In the genomic region with DNA sequence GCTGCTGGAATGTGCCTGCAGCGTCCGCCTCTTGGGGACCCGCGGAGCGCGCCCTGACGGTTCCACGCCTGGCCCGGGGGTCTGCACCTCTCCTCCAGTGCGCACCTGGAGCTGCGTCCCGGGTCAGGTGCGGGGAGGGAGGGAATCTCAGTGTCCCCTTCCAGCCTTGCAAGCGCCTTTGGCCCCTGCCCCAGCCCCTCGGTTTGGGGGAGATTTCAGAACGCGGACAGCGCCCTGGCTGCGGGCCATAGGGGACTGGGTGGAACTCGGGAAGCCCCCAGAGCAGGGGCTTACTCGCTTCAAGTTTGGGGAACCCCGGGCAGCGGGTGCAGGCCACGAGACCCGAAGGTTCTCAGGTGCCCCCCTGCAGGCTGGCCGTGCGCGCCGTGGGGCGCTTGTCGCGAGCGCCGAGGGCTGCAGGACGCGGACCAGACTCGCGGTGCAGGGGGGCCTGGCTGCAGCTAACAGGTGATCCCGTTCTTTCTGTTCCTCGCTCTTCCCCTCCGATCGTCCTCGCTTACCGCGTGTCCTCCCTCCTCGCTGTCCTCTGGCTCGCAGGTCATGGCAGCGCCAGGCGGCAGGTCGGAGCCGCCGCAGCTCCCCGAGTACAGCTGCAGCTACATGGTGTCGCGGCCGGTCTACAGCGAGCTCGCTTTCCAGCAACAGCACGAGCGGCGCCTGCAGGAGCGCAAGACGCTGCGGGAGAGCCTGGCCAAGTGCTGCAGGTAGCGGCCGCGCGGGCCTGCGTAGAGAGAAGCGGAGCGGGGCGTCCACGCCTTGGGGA, we compare ENCODE assay signal across 8 cellular contexts. TPM values are rescaled to one million over a fixed set of nuclear protein-coding genes. Genes with fewer than 3 reads are reported as not detected.
DNase-seq lines count a peak whose midpoint lies in the region; ATAC-seq and TF ChIP-seq lines count a peak whose summit lies in the region.

No MANE protein-coding gene starts in this region.

- H3K4me1 Mint-ChIP-seq in activated B cell treated with CpG ODN at 0.5 μM for 24 hours, result peaks cover 23% of the 10 kb centered on the region

- no TSS peak for BruUV-seq in A673 (replicated peaks; lab: Mats Ljungman, UMichigan)

- H3K27ac Mint-ChIP-seq in activated B cell treated with CpG ODN at 0.5 μM for 24 hours, result no peak overlapping the region

- peak; percentile 31; the same call in 1 of the 2 replicates for TF ChIP-seq CTCF in A673 (conservative IDR thresholded peaks at IDR 0.05; ENCODE audit: low read depth, low read length)
- no peak for TF ChIP-seq CTCF in activated B cell treated with CpG ODN at 0.5 μM for 24 hours (IDR thresholded peaks at IDR 0.05)
- TF ChIP-seq CTCF in coronary artery (IDR thresholded peaks at IDR 0.05), result no peak
- TF ChIP-seq CTCF in lower lobe of right lung (IDR thresholded peaks at IDR 0.05), result no peak

- H3K4me3 Mint-ChIP-seq in activated B cell treated with CpG ODN at 0.5 μM for 24 hours, result peak overlapping the region; percentile 88

- intact Hi-C loops in A673 (cut with micrococcal nuclease; ENCODE audit: unreplicated experiment), result no loop called here
- intact Hi-C loops in activated B cell treated with CpG ODN at 0.5 μM for 24 hours (cut with micrococcal nuclease), result loop anchor here (1.0 to 5.0 kb wide), 6 partner anchors 18 to 197 kb away; a partner anchor contains a TSS
- intact Hi-C loops in lower lobe of right lung (cut with DNase I), result no loop called here

- H3K36me3 Mint-ChIP-seq in activated B cell treated with CpG ODN at 0.5 μM for 24 hours (ENCODE audit: low read depth), result no peaks in the 10 kb centered on the region

- H3K4me1 ChIP-seq in A673 (ENCODE audit: insufficient read depth, low read length, poor library complexity, severe bottlenecking) (no peaks in the 10 kb centered on the region), lower lobe of right lung (peaks cover 16% of the 10 kb centered on the region)

- DNase-seq in A673 (ENCODE audit: low spot score) (peak; percentile 46), activated B cell treated with CpG ODN at 0.5 μM for 24 hours (peak; percentile 42), coronary artery (ENCODE audit: low spot score) (peak; percentile 75), lower lobe of right lung (peak; percentile 74), foreskin melanocyte (no peak)
- DNase-seq in stimulated activated CD8-positive, alpha-beta memory T cell treated with anti-CD3 and anti-CD28 coated beads, Interleukin-2, amount 100 ng/mL, for 48 hours (ENCODE audit: low read depth in 2 of 2), result peak; percentile 32

- H3K27ac ChIP-seq in A673 (ENCODE audit: low read depth, low read length, poor library complexity, severe bottlenecking), result no peak overlapping the region
- no peak overlapping the region for H3K27ac ChIP-seq in coronary artery
- H3K27ac ChIP-seq in lower lobe of right lung, result no peak overlapping the region

- no peaks in the 10 kb centered on the region for H3K9me3 ChIP-seq in A673 (ENCODE audit: low read depth, low read length, poor library complexity, severe bottlenecking)
- no peaks in the 10 kb centered on the region for H3K9me3 ChIP-seq in lower lobe of right lung

- H3K36me3 ChIP-seq in A673 (ENCODE audit: insufficient read depth, low read length, poor library complexity, severe bottlenecking) (no peaks in the 10 kb centered on the region), lower lobe of right lung (no peaks in the 10 kb centered on the region)

- CTCF ChIA-PET in A673 (lab: Charles Lee), result no interaction called here
- CTCF ChIA-PET in activated B cell treated with CpG ODN at 0.5 μM for 24 hours (lab: Charles Lee), result interaction anchor here (0.6 to 2.1 kb wide), 13 partner anchors 13 to 197 kb away, joined by 3 to 10 read pairs (median 4); a partner anchor contains a TSS

- H3K27me3 Mint-ChIP-seq in activated B cell treated with CpG ODN at 0.5 μM for 24 hours, result peaks cover 20% of the 10 kb centered on the region

- POLR2A ChIA-PET in A673 (lab: Charles Lee; ENCODE audit: low non-redundant PET), result interaction anchor here (0.6 kb wide), 1 partner anchor 369 kb away, joined by 3 read pairs; no protein-coding TSS in a partner anchor
- POLR2A ChIA-PET in activated B cell treated with CpG ODN at 0.5 μM for 24 hours (lab: Charles Lee), result interaction anchor here (0.5 to 2.9 kb wide), 4 partner anchors 23 to 511 kb away, joined by 3 to 32 read pairs (median 6); a partner anchor contains a TSS

- TF ChIP-seq RAD21 in Ishikawa (IDR thresholded peaks at IDR 0.05; ENCODE audit: low read depth), result peak; percentile 27; the same call in 1 of the 2 replicates

- H3K27me3 ChIP-seq in A673 (replicated peaks; ENCODE audit: insufficient read depth, low read depth, low read length, poor library complexity) (peaks cover 83% of the 10 kb centered on the region), lower lobe of right lung (ENCODE audit: low read depth) (peaks cover 28% of the 10 kb centered on the region)

- TF ChIP-seq EP300 in Ishikawa (IDR thresholded peaks at IDR 0.05; ENCODE audit: borderline replicate concordance), result no peak

- ATAC-seq in GM18519 (IDR thresholded peaks at IDR 0.05; ENCODE audit: low FRiP score, unreplicated experiment) (peak; percentile 37), activated B cell treated with CpG ODN at 0.5 μM for 24 hours (ENCODE audit: low read depth) (peak; percentile 49), lower lobe of right lung (peak; percentile 84 to 89)

- peak overlapping the region; percentile 40 for H3K4me3 ChIP-seq in A673 (ENCODE audit: low read depth, low read length, poor library complexity, severe bottlenecking)
- H3K4me3 ChIP-seq in coronary artery, result peak overlapping the region; percentile 77
- H3K4me3 ChIP-seq in lower lobe of right lung, result peak overlapping the region; percentile 57

- H3K9me3 Mint-ChIP-seq in activated B cell treated with CpG ODN at 0.5 μM for 24 hours, result no peaks in the 10 kb centered on the region

TF ChIP-seq in Ishikawa, 13 proteins besides CTCF, POLR2A, EP300 and RAD21:
- TF ChIP-seq, protein P1, sequence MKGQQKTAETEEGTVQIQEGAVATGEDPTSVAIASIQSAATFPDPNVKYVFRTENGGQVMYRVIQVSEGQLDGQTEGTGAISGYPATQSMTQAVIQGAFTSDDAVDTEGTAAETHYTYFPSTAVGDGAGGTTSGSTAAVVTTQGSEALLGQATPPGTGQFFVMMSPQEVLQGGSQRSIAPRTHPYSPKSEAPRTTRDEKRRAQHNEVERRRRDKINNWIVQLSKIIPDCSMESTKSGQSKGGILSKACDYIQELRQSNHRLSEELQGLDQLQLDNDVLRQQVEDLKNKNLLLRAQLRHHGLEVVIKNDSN (IDR thresholded peaks at IDR 0.05), result no peak
- no peak; the same call in 1 of the 2 replicates for TF ChIP-seq TCF12 (IDR thresholded peaks at IDR 0.05; ENCODE audit: low read depth)
- no peak for TF ChIP-seq TAF1 (IDR thresholded peaks at IDR 0.05; ENCODE audit: low read depth)
- TF ChIP-seq YY1 (IDR thresholded peaks at IDR 0.05; ENCODE audit: low read depth), result no peak
- no peak for TF ChIP-seq CEBPB (IDR thresholded peaks at IDR 0.05)
- TF ChIP-seq, protein P2, sequence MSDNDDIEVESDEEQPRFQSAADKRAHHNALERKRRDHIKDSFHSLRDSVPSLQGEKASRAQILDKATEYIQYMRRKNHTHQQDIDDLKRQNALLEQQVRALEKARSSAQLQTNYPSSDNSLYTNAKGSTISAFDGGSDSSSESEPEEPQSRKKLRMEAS (IDR thresholded peaks at IDR 0.05), result peak; percentile 79
- TF ChIP-seq CREB1 (IDR thresholded peaks at IDR 0.05; ENCODE audit: low read depth), result no peak
- TF ChIP-seq, protein P3, sequence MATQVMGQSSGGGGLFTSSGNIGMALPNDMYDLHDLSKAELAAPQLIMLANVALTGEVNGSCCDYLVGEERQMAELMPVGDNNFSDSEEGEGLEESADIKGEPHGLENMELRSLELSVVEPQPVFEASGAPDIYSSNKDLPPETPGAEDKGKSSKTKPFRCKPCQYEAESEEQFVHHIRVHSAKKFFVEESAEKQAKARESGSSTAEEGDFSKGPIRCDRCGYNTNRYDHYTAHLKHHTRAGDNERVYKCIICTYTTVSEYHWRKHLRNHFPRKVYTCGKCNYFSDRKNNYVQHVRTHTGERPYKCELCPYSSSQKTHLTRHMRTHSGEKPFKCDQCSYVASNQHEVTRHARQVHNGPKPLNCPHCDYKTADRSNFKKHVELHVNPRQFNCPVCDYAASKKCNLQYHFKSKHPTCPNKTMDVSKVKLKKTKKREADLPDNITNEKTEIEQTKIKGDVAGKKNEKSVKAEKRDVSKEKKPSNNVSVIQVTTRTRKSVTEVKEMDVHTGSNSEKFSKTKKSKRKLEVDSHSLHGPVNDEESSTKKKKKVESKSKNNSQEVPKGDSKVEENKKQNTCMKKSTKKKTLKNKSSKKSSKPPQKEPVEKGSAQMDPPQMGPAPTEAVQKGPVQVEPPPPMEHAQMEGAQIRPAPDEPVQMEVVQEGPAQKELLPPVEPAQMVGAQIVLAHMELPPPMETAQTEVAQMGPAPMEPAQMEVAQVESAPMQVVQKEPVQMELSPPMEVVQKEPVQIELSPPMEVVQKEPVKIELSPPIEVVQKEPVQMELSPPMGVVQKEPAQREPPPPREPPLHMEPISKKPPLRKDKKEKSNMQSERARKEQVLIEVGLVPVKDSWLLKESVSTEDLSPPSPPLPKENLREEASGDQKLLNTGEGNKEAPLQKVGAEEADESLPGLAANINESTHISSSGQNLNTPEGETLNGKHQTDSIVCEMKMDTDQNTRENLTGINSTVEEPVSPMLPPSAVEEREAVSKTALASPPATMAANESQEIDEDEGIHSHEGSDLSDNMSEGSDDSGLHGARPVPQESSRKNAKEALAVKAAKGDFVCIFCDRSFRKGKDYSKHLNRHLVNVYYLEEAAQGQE (IDR thresholded peaks at IDR 0.05; ENCODE audit: low read depth), result peak; percentile 83
- peak; percentile 71; the same call in 1 of the 2 replicates for TF ChIP-seq ZBTB7A (IDR thresholded peaks at IDR 0.05; ENCODE audit: low read depth)
- no peak for TF ChIP-seq TEAD4 (IDR thresholded peaks at IDR 0.05)
- peak; percentile 57; the same call in 1 of the 2 replicates for TF ChIP-seq NFIC (IDR thresholded peaks at IDR 0.05)
- no peak for TF ChIP-seq EGR1 (IDR thresholded peaks at IDR 0.05)
- TF ChIP-seq FOXM1 (IDR thresholded peaks at IDR 0.05; ENCODE audit: borderline replicate concordance, low read depth), result no peak
TF ChIP-seq in Ishikawa: peak in this region for 4.

RNA-seq across cellular contexts. Expression of a gene that starts 0.6 kb away (rescaled TPM):
- 0.33 TPM in 1 of 2 replicates, not detected in the other for total RNA-seq in A673 (2021)
- total RNA-seq in activated B cell treated with CpG ODN at 0.5 μM for 24 hours, result 0.05 and 0.13 TPM in 2 replicates
- 1.0 TPM for total RNA-seq in lower lobe of right lung
